In the genomic region with DNA sequence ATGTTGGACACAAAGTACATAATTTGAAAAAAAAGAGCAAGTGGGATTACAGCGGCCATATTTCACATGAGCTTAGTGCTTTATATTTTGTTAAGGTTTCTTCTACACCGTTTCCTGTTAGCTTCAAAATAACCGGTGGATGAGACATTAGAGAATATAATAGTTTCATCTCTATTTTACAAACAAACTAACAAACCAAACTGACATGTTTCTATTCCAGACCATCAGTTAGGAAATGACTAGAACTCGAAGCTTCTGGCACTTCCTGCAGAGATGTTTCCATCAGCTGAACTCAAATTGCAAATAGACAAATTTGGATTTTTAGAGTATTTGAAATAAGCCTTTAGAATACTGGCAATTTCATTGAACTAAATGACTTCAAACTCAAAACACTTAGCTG, we compare ENCODE assay signal across 12 cellular contexts.
"Had no signal": no experiment of that assay in that cellular context is flagged by ENCODE, and none has a peak within 500 bp of the region (broad histone marks: within the 10 kb centered on the region; RNA-seq: fewer than 3 reads in every experiment).

No MANE protein-coding gene starts in this region.

- DNase-seq: GM23248, GOT3, H7, HFFc6, Karpas-422, KBM-7 had no signal

- H3K9me3 Mint-ChIP-seq: HFFc6 had no signal

- H3K4me3 ChIP-seq: GM23248, HAP-1 had no signal

- H3K27ac ChIP-seq: GM23248, HL-60, KMS-11 had no signal

- H3K36me3 Mint-ChIP-seq: IgD-negative memory B cell had no signal

- H3K4me1 ChIP-seq: HAP-1 had no signal

- H3K9me3 ChIP-seq: HAP-1 had no signal

- H3K36me3 ChIP-seq: HAP-1 had no signal

- H3K27ac Mint-ChIP-seq: HFFc6, IgD-negative memory B cell had no signal

- ATAC-seq: HCT116, HepG2 had no signal

- H3K4me3 Mint-ChIP-seq: HFFc6, IgD-negative memory B cell had no signal

- H3K27me3 Mint-ChIP-seq: IgD-negative memory B cell had no signal

- H3K9ac ChIP-seq: GM23248, KMS-11 had no signal

- H3K4me2 ChIP-seq: KMS-11 had no signal
